In genomic region chr2:218671077-218671653, GRCh38 we compare ENCODE assay signal across 1 cellular context.
TF ChIP-seq lines count a peak whose summit lies in the region.

No MANE protein-coding gene starts in this region.

TF ChIP-seq in HepG2, 621 proteins besides CTCF, POLR2A, EP300 and RAD21:
- TF ChIP-seq ZKSCAN5 (CRISPR knock-in tag; IDR thresholded peaks at IDR 0.05) (no peak), ZNF552 (CRISPR knock-in tag; IDR thresholded peaks at IDR 0.05; ENCODE audit: borderline replicate concordance) (no peak), RARG (CRISPR knock-in tag; IDR thresholded peaks at IDR 0.05; ENCODE audit: low read depth) (0 out of 2 replicates have a peak, but pooled peaks have one; percentile 26), ZNF609 (CRISPR knock-in tag; IDR thresholded peaks at IDR 0.05; ENCODE audit: borderline replicate concordance) (no peak), SATB2 (CRISPR knock-in tag; IDR thresholded peaks at IDR 0.05) (no peak; the same call in 1 of the 2 replicates), ZNF362 (CRISPR knock-in tag; IDR thresholded peaks at IDR 0.05; ENCODE audit: borderline replicate concordance) (no peak), KLF16 (CRISPR knock-in tag; IDR thresholded peaks at IDR 0.05) (no peak; a peak in 1 of 4 replicates), PPARG (CRISPR knock-in tag; conservative IDR thresholded peaks at IDR 0.05) (no peak), MAFK (conservative IDR thresholded peaks at IDR 0.05 in 1 of 2, IDR thresholded peaks at IDR 0.05 in 1 of 2; ENCODE audit: low read length in 2 of 2) (no peak), ZIK1 (CRISPR knock-in tag; IDR thresholded peaks at IDR 0.05; ENCODE audit: borderline replicate concordance, low read depth) (no peak), ZNF747 (CRISPR knock-in tag; IDR thresholded peaks at IDR 0.05; ENCODE audit: borderline replicate concordance) (0 out of 2 replicates have a peak, but pooled peaks have one; percentile 17), ARNT2 (CRISPR knock-in tag; IDR thresholded peaks at IDR 0.05; ENCODE audit: low read depth) (no peak), NR3C1 (CRISPR knock-in tag; IDR thresholded peaks at IDR 0.05) (no peak), ZNF12 (CRISPR knock-in tag; IDR thresholded peaks at IDR 0.05) (no peak), IRF9 (CRISPR knock-in tag; IDR thresholded peaks at IDR 0.05; ENCODE audit: borderline replicate concordance) (0 out of 2 replicates have a peak, but pooled peaks have one; percentile 64), E2F2 (CRISPR knock-in tag; IDR thresholded peaks at IDR 0.05; ENCODE audit: borderline replicate concordance) (no peak), CREB1 (IDR thresholded peaks at IDR 0.05) (no peak), CREB1 (CRISPR knock-in tag; IDR thresholded peaks at IDR 0.05) (no peak), ZBTB21 (CRISPR knock-in tag; IDR thresholded peaks at IDR 0.05) (no peak), ZNF124 (CRISPR knock-in tag; IDR thresholded peaks at IDR 0.05) (no peak), FOXP4 (CRISPR knock-in tag; IDR thresholded peaks at IDR 0.05) (no peak), YEATS4 (CRISPR knock-in tag; IDR thresholded peaks at IDR 0.05; ENCODE audit: borderline replicate concordance) (no peak), SKI (IDR thresholded peaks at IDR 0.05; ENCODE audit: partially characterized antibody) (no peak), ZNF513 (CRISPR knock-in tag; conservative IDR thresholded peaks at IDR 0.05) (no peak), FOXO1 (CRISPR knock-in tag; IDR thresholded peaks at IDR 0.05) (no peak), TFAP4 (IDR thresholded peaks at IDR 0.05; ENCODE audit: borderline replicate concordance, low read depth) (peak; percentile 24; the same call in 1 of the 2 replicates), HNRNPL (IDR thresholded peaks at IDR 0.05; ENCODE audit: low read depth, low read length) (no peak), SPEN (CRISPR knock-in tag; IDR thresholded peaks at IDR 0.05; ENCODE audit: low read depth) (0 out of 2 replicates have a peak, but pooled peaks have one; percentile 17), ZNF354B (CRISPR knock-in tag; IDR thresholded peaks at IDR 0.05) (no peak)
